Comparison of ENCODE assay signal across 17 cellular contexts in the genomic region with DNA sequence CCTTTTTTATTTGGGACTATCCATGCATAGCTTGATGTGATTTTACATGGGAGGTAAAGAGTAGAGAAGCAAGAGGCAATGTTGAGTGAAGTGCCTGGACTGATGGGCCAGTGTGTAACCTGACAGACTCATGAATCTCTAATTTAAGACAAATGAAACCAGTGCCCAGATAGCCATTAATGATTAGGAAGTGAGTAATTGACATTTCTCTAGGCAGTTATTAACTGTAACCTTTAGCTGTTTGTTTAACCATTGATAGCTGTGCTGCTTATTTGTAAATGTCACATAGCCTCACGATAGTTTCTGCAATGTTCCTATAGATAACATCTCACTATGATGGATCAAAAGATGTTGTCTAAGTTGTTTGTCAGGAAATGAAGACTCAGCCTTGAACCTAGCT.
DNase-seq lines count a peak whose midpoint lies in the region; ATAC-seq lines count a peak whose summit lies in the region.
"Had no signal": no experiment of that assay in that cellular context is flagged by ENCODE, and none has a peak within 500 bp of the region (broad histone marks: within the 10 kb centered on the region; RNA-seq: fewer than 3 reads in every experiment).

No MANE protein-coding gene starts in this region.

- POLR2A ChIA-PET in naive thymus-derived CD8-positive, alpha-beta T cell (lab: Charles Lee) = no interaction called here

- no peaks in the 10 kb centered on the region for H3K27me3 Mint-ChIP-seq in naive thymus-derived CD8-positive, alpha-beta T cell

- no peak overlapping the region for H3K27ac Mint-ChIP-seq in naive thymus-derived CD8-positive, alpha-beta T cell
- H3K27ac Mint-ChIP-seq: CD8-positive, alpha-beta T cell had no signal

- H3K4me1 Mint-ChIP-seq in naive thymus-derived CD8-positive, alpha-beta T cell = no peaks in the 10 kb centered on the region

- peak in 2 of 3 experiments; percentile 12 to 42 for DNase-seq in NCI-H1417 (lab: John Stamatoyannopoulos, UW)
- no peak for DNase-seq in NCI-H1417 treated with DMSO at 0.1 percent for 48 hours (lab: John Stamatoyannopoulos, UW)
- DNase-seq in SHP77 treated with DMSO at 0.1 percent for 48 hours (lab: John Stamatoyannopoulos, UW) = no peak
- no peak for DNase-seq in stimulated activated CD4-positive, alpha-beta T cell treated with anti-CD3 and anti-CD28 coated beads, Interleukin-15, amount 100 ng/mL, for 24 hours
- no peak for DNase-seq in naive thymus-derived CD8-positive, alpha-beta T cell
- no peak for DNase-seq in islet precursor cell
- DNase-seq: CD8-positive, alpha-beta T cell; GF-D8; GM23248; NCI-H146; NCI-H774; PC-9; SK-N-SH; T-helper 1 cell had no signal

- peaks cover 0 to 48% (median 13%) of the 10 kb centered on the region in 9 donors for H3K9me3 Mint-ChIP-seq in naive thymus-derived CD8-positive, alpha-beta T cell

- H3K4me3 Mint-ChIP-seq in naive thymus-derived CD8-positive, alpha-beta T cell = no peak overlapping the region
- H3K4me3 Mint-ChIP-seq: CD8-positive, alpha-beta T cell had no signal

- H3K36me3 Mint-ChIP-seq in naive thymus-derived CD8-positive, alpha-beta T cell = peaks cover 0 to 6% (median 0%) of the 10 kb centered on the region in 3 donors
- H3K36me3 Mint-ChIP-seq: CD8-positive, alpha-beta T cell had no signal

- ATAC-seq in HG03064 (IDR thresholded peaks at IDR 0.05; ENCODE audit: low read depth, unreplicated experiment) (peak; percentile 52), HG03457 (IDR thresholded peaks at IDR 0.05; ENCODE audit: unreplicated experiment) (peak; percentile 75)
- no peak for ATAC-seq in naive thymus-derived CD8-positive, alpha-beta T cell
- ATAC-seq: CD8-positive, alpha-beta T cell; HCT116 had no signal

Comparison
In these comparisons a context has a peak if more than half of its experiments do, and no peak if none do; other contexts are left out.
1. DNase-seq: peak in NCI-H1417 (2 of 3); none in NCI-H1417 treated with DMSO at 0.1 percent for 48 hours (single experiment), SHP77 treated with DMSO at 0.1 percent for 48 hours (single experiment), stimulated activated CD4-positive, alpha-beta T cell treated with anti-CD3 and anti-CD28 coated beads, Interleukin-15, amount 100 ng/mL, for 24 hours (single experiment), naive thymus-derived CD8-positive, alpha-beta T cell (0 of 10) and islet precursor cell (single experiment).
2. ATAC-seq: peak in HG03064 (single experiment) and HG03457 (single experiment); none in naive thymus-derived CD8-positive, alpha-beta T cell (0 of 2).